Comparison of ENCODE assay signal across 15 cellular contexts in the genomic region with DNA sequence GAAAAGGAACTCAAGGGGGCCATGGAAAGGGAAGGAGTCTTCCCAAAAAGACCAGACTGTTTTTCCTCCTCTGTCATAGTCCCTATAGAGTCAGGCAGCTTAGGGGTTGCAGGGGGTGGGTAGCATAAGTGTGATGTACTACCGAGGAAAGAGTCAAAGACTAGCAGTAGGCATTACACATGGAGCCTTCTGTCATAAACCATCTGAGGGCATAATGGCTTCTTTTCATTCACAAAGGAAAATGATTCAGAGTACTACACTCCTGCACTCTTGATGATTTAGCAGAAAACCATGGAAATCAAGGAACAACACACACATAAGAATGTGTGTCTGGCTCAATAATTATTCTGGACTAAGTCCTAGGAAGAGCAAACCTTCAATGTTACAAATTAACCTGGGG. TPM values are rescaled to one million over a fixed set of nuclear protein-coding genes. Genes with fewer than 3 reads are reported as not detected.
A peak's percentile ranks its signal among the peaks of the same experiment; 100 is the strongest.
DNase-seq lines count a peak whose midpoint lies in the region; ATAC-seq and TF ChIP-seq lines count a peak whose summit lies in the region.
"Had no signal": no experiment of that assay in that cellular context is flagged by ENCODE, and none has a peak within 500 bp of the region (broad histone marks: within the 10 kb centered on the region; RNA-seq: fewer than 3 reads in every experiment).

No MANE protein-coding gene starts in this region.

- no peak overlapping the region for H2AFZ ChIP-seq in osteoblast (ENCODE audit: low read length)

- peaks cover 0 to 3% of the 10 kb centered on the region in 2 donors for H3K27me3 Mint-ChIP-seq in natural killer cell (ENCODE audit: low read depth in 2 of 2)
- H3K27me3 Mint-ChIP-seq: CD8-positive, alpha-beta memory T cell; naive B cell had no signal

- H3K4me3 Mint-ChIP-seq in natural killer cell: no peak overlapping the region
- H3K4me3 Mint-ChIP-seq: CD8-positive, alpha-beta memory T cell; naive B cell had no signal

- no peak for TF ChIP-seq CTCF in fibroblast of mammary gland (conservative IDR thresholded peaks at IDR 0.05; ENCODE audit: control insufficient read depth, insufficient read depth, low read depth, low read length)
- no peak for TF ChIP-seq CTCF in osteoblast (IDR thresholded peaks at IDR 0.05; ENCODE audit: extremely low read depth, low read depth, low read length)
- no peak for TF ChIP-seq CTCF in omental fat pad (IDR thresholded peaks at IDR 0.05)
- TF ChIP-seq CTCF in natural killer cell (IDR thresholded peaks at IDR 0.05): no peak

- H3K4me1 ChIP-seq in osteoblast (ENCODE audit: insufficient read depth, low read length): peaks cover 9% of the 10 kb centered on the region
- H3K4me1 ChIP-seq: HAP-1 had no signal

- peak overlapping the region; percentile 62 for H3K27ac ChIP-seq in osteoblast (ENCODE audit: low read depth, low read length)
- H3K27ac ChIP-seq: SK-N-MC had no signal

- H3K4me2 ChIP-seq in osteoblast (ENCODE audit: insufficient read depth, low read length): no peak overlapping the region

- ATAC-seq in omental fat pad (ENCODE audit: low FRiP score) (no peak), natural killer cell (no peak), GM18907 (IDR thresholded peaks at IDR 0.05; ENCODE audit: unreplicated experiment) (no peak)

- DNase-seq in COLO829 (ENCODE audit: low spot score) (peak; percentile 79), NCI-H226 (peak; percentile 13), fibroblast of mammary gland (ENCODE audit: low read depth) (peak; percentile 42), osteoblast (ENCODE audit: insufficient read length, low spot score, missing footprints) (peak; percentile 66), omental fat pad (ENCODE audit: low spot score) (no peak), natural killer cell (no peak), NCI-H187 treated with DMSO at 0.1 percent for 48 hours (lab: John Stamatoyannopoulos, UW) (no peak)
- DNase-seq: CD8-positive, alpha-beta memory T cell; left cardiac atrium; naive B cell; NCI-H2081; stomach had no signal

- H3K9me3 ChIP-seq in osteoblast (ENCODE audit: low read depth, low read length): no peaks in the 10 kb centered on the region
- H3K9me3 ChIP-seq: HAP-1, stomach had no signal

- H3K9me3 Mint-ChIP-seq in natural killer cell: no peaks in the 10 kb centered on the region
- H3K9me3 Mint-ChIP-seq: naive B cell had no signal

- no peaks in the 10 kb centered on the region for H3K36me3 ChIP-seq in osteoblast (ENCODE audit: insufficient read depth, low read length)
- H3K36me3 ChIP-seq: HAP-1 had no signal

- intact Hi-C loops in natural killer cell (cut with micrococcal nuclease): loop anchor here (10.0 kb wide), 1 partner anchor 242 kb away; no protein-coding TSS in a partner anchor

- H3K36me3 Mint-ChIP-seq in natural killer cell: no peaks in the 10 kb centered on the region

- H3K4me1 Mint-ChIP-seq in natural killer cell: peaks cover 17 to 20% of the 10 kb centered on the region in 2 donors

- no peaks in the 10 kb centered on the region for H3K27me3 ChIP-seq in osteoblast (ENCODE audit: insufficient read depth, low read length)
- H3K27me3 ChIP-seq: stomach had no signal

- H3K4me3 ChIP-seq in fibroblast of mammary gland (ENCODE audit: control insufficient read depth, low read depth, low read length) (no peak overlapping the region), osteoblast (ENCODE audit: insufficient read depth, low read length) (no peak overlapping the region)
- H3K4me3 ChIP-seq: HAP-1, SK-N-MC, stomach had no signal

- H4K20me1 ChIP-seq in osteoblast (ENCODE audit: insufficient read depth, low read length): peaks cover 4% of the 10 kb centered on the region

- peaks cover 21% of the 10 kb centered on the region for H3K79me2 ChIP-seq in osteoblast (ENCODE audit: insufficient read depth, low read length)

- no peak overlapping the region for H3K27ac Mint-ChIP-seq in natural killer cell

RNA-seq across cellular contexts. Expression of gene PLN, which starts 14.9 kb away (rescaled TPM):
- total RNA-seq in osteoblast: 0.36 and 0.59 TPM in 2 replicates
- total RNA-seq in omental fat pad: 10 to 100 TPM in 1 of 4 donors, 1 to 10 TPM in 3; 3.4 to 41.0 (median 3.8) TPM
- not detected for total RNA-seq in natural killer cell
- total RNA-seq: CD8-positive, alpha-beta memory T cell had no signal

Comparison
In these comparisons a context has a peak if more than half of its experiments do, and no peak if none do; other contexts are left out.
1. DNase-seq: peak in COLO829 (single experiment), NCI-H226 (single experiment), fibroblast of mammary gland (single experiment) and osteoblast (single experiment); none in omental fat pad (single experiment), natural killer cell (single experiment) and NCI-H187 treated with DMSO at 0.1 percent for 48 hours (single experiment).